Comparison of ENCODE assay signal across 21 cellular contexts in the genomic region with DNA sequence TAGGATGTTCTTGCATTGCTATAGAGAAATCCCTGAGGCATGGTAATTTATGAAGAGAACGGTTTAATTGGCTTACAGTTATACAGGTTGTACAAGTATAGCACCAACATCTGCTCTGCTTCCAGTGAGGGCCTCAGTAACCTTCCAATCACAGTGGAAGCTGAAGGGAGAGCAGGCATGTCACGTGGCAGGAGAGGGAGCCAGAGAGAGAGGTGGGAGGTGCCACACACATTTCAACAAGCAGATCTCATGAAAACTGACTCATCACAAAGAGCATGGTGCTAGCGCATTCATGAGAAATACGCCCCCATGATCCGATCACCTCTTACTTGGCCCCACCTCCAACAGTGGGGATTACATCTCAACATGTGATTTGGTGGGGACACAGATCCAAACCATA.
DNase-seq lines count a peak whose midpoint lies in the region; ATAC-seq and TF ChIP-seq lines count a peak whose summit lies in the region.
"Had no signal": no experiment of that assay in that cellular context is flagged by ENCODE, and none has a peak within 500 bp of the region (broad histone marks: within the 10 kb centered on the region; RNA-seq: fewer than 3 reads in every experiment).

No MANE protein-coding gene starts in this region.

- BruUV-seq in A673 (replicated peaks; lab: Mats Ljungman, UMichigan), result no TSS peak
- no TSS peak for BruUV-seq in HCT116 (replicated peaks; lab: Mats Ljungman, UMichigan)
- BruUV-seq in MCF 10A (replicated peaks; lab: Mats Ljungman, UMichigan), result no TSS peak

- H3K9me3 ChIP-seq in A673 (ENCODE audit: low read depth, low read length, poor library complexity, severe bottlenecking), result no peaks in the 10 kb centered on the region
- H3K9me3 ChIP-seq in HCT116 (ENCODE audit: control insufficient read depth in 1 of 2, insufficient read depth in 1 of 2, low read depth in 1 of 2, low read length in 2 of 2), result no peaks in the 10 kb centered on the region
- no peaks in the 10 kb centered on the region for H3K9me3 ChIP-seq in WERI-Rb-1 (ENCODE audit: severe bottlenecking)
- peaks cover under 1% of the 10 kb centered on the region; the same call in 1 of the 2 replicates for H3K9me3 ChIP-seq in MG63
- no peaks in the 10 kb centered on the region for H3K9me3 ChIP-seq in left lung
- H3K9me3 ChIP-seq: BLaER1, Caco-2 had no signal

- CTCF ChIA-PET in A673 (lab: Charles Lee), result no interaction called here
- CTCF ChIA-PET in HCT116 (lab: Charles Lee), result no interaction called here
- CTCF ChIA-PET in MCF 10A (lab: Yijun Ruan, JAX), result no interaction called here

- no peaks in the 10 kb centered on the region for H3K27me3 ChIP-seq in A673 (replicated peaks; ENCODE audit: insufficient read depth, low read depth, low read length, poor library complexity)
- no peaks in the 10 kb centered on the region for H3K27me3 ChIP-seq in HCT116 (ENCODE audit: insufficient read depth, low read length)
- no peaks in the 10 kb centered on the region for H3K27me3 ChIP-seq in WERI-Rb-1 (ENCODE audit: insufficient read depth, low read depth, severe bottlenecking)
- no peaks in the 10 kb centered on the region for H3K27me3 ChIP-seq in MG63
- no peaks in the 10 kb centered on the region for H3K27me3 ChIP-seq in left lung
- H3K27me3 ChIP-seq: BLaER1 had no signal

- POLR2A ChIA-PET in A673 (lab: Charles Lee; ENCODE audit: low non-redundant PET) (no interaction called here), HCT116 (lab: Charles Lee) (no interaction called here), MCF 10A (lab: Yijun Ruan, JAX) (no interaction called here)

- H3K9me2 ChIP-seq in HCT116 (ENCODE audit: insufficient read depth), result no peaks in the 10 kb centered on the region

- no peaks in the 10 kb centered on the region for H3K79me2 ChIP-seq in HCT116 (ENCODE audit: insufficient read depth, low read length)

- H3K36me3 Mint-ChIP-seq in MCF 10A (ENCODE audit: insufficient read depth, unreplicated experiment), result no peaks in the 10 kb centered on the region
- H3K36me3 Mint-ChIP-seq: CD4-positive, alpha-beta memory T cell had no signal

- RAD21 ChIA-PET in HCT116 (lab: Charles Lee; ENCODE audit: low non-redundant PET in 1 of 2, low total read pairs in 2 of 2, uncharacterized antibody in 2 of 2, unreplicated experiment in 2 of 2), result interaction anchor here in 1 of 2 experiments (0.6 kb wide), 1 partner anchor 481 kb away, joined by 4 read pairs; no protein-coding TSS in a partner anchor

- no peak for TF ChIP-seq POLR2A in HCT116 (IDR thresholded peaks at IDR 0.05; ENCODE audit: borderline replicate concordance, extremely low read depth, insufficient read depth, insufficient read length)

- H3K4me1 ChIP-seq in A673 (ENCODE audit: insufficient read depth, low read length, poor library complexity, severe bottlenecking) (no peaks in the 10 kb centered on the region), HCT116 (ENCODE audit: control insufficient read depth in 1 of 2, insufficient read depth in 2 of 2, low read length in 2 of 2) (0 out of 4 replicates have a peak, but pooled peaks cover 0 to 6% of the 10 kb centered on the region in 2 experiments), left lung (no peaks in the 10 kb centered on the region)
- H3K4me1 ChIP-seq: BLaER1 had no signal

- no peak overlapping the region for H3K27ac ChIP-seq in A673 (ENCODE audit: low read depth, low read length, poor library complexity, severe bottlenecking)
- no peak overlapping the region for H3K27ac ChIP-seq in HCT116 (ENCODE audit: low read depth, low read length)
- no peak overlapping the region for H3K27ac ChIP-seq in WERI-Rb-1
- no peak overlapping the region for H3K27ac ChIP-seq in left lung
- H3K27ac ChIP-seq: BLaER1 had no signal

- H3K9me3 Mint-ChIP-seq in MCF 10A (ENCODE audit: unreplicated experiment), result no peaks in the 10 kb centered on the region

- no peak overlapping the region for H3K4me3 Mint-ChIP-seq in MCF 10A (ENCODE audit: unreplicated experiment)
- H3K4me3 Mint-ChIP-seq: CD4-positive, alpha-beta memory T cell had no signal

- H3K27ac Mint-ChIP-seq in MCF 10A (ENCODE audit: low read depth, unreplicated experiment), result no peak overlapping the region
- H3K27ac Mint-ChIP-seq: CD4-positive, alpha-beta memory T cell had no signal

- H2AFZ ChIP-seq in HCT116 (ENCODE audit: low read depth, low read length, poor library complexity, severe bottlenecking), result peak overlapping the region; percentile 36

- H3K27me3 Mint-ChIP-seq in MCF 10A (ENCODE audit: insufficient read depth, unreplicated experiment), result no peaks in the 10 kb centered on the region

- no peaks in the 10 kb centered on the region for H4K20me1 ChIP-seq in HCT116 (ENCODE audit: insufficient read depth)
- H4K20me1 ChIP-seq: BLaER1 had no signal

- no peaks in the 10 kb centered on the region for H3K4me1 Mint-ChIP-seq in MCF 10A (ENCODE audit: insufficient read depth, unreplicated experiment)
- H3K4me1 Mint-ChIP-seq: CD4-positive, alpha-beta memory T cell had no signal

- TF ChIP-seq CTCF in A673 (conservative IDR thresholded peaks at IDR 0.05; ENCODE audit: low read depth, low read length) (peak; percentile 43), HCT116 (IDR thresholded peaks at IDR 0.05 in 2 of 3, conservative IDR thresholded peaks at IDR 0.05 in 1 of 3; ENCODE audit: borderline replicate concordance in 1 of 3, insufficient read depth in 1 of 3, low read depth in 2 of 3, low read length in 2 of 3) (no peak), WERI-Rb-1 (IDR thresholded peaks at IDR 0.05; ENCODE audit: low read depth, low read length) (peak; percentile 43; the same call in 1 of the 2 replicates), fibroblast of mammary gland (conservative IDR thresholded peaks at IDR 0.05; ENCODE audit: control insufficient read depth, insufficient read depth, low read depth, low read length) (no peak), MCF 10A (IDR thresholded peaks at IDR 0.05; ENCODE audit: unreplicated experiment) (no peak), left lung (IDR thresholded peaks at IDR 0.05) (no peak)

- no peak overlapping the region for H3K4me2 ChIP-seq in HCT116 (ENCODE audit: low read length)
- H3K4me2 ChIP-seq: BLaER1 had no signal

- H3K4me3 ChIP-seq in A673 (ENCODE audit: low read depth, low read length, poor library complexity, severe bottlenecking), result no peak overlapping the region
- no peak overlapping the region for H3K4me3 ChIP-seq in HCT116 (replicated peaks in 1 of 2; ENCODE audit: low read depth in 1 of 2, low read length in 2 of 2)
- H3K4me3 ChIP-seq in WERI-Rb-1 (ENCODE audit: low read depth, low read length), result no peak overlapping the region
- no peak overlapping the region for H3K4me3 ChIP-seq in fibroblast of mammary gland (ENCODE audit: control insufficient read depth, low read depth, low read length)
- no peak overlapping the region for H3K4me3 ChIP-seq in MG63
- H3K4me3 ChIP-seq in left lung, result no peak overlapping the region
- H3K4me3 ChIP-seq: BLaER1 had no signal

- DNase-seq in A673 (ENCODE audit: low spot score) (peak; percentile 42), HCT116 (ENCODE audit: low read depth, low spot score) (no peak), WERI-Rb-1 (peak; percentile 41), fibroblast of mammary gland (ENCODE audit: low read depth) (peak; percentile 8), MCF 10A (ENCODE audit: unreplicated experiment) (no peak), MG63 (no peak), left lung (no peak)
- DNase-seq in activated CD4-positive, CD25-positive, alpha-beta regulatory T cell (lab: John Stamatoyannopoulos, UW), result no peak
- DNase-seq: Caco-2; CD4-positive, alpha-beta memory T cell; DMS 273 treated with DMSO at 0.1 percent for 48 hours; DMS79 treated with DMSO at 0.1 percent for 48 hours; HCEC 1CT; Karpas-422; NCI-H1048; NCI-H1417 treated with DMSO at 0.1 percent for 48 hours; NCI-H187; NCI-H446; OCI-M1 had no signal

- ATAC-seq in HCT116, result peak; percentile 78
- no peak for ATAC-seq in left lung
- ATAC-seq: Right ventricle myocardium inferior had no signal

- no peak for TF ChIP-seq RAD21 in HCT116 (IDR thresholded peaks at IDR 0.05; ENCODE audit: low read depth)

- no peak overlapping the region for H3K9ac ChIP-seq in HCT116 (ENCODE audit: low read length)
- H3K9ac ChIP-seq: BLaER1 had no signal

- intact Hi-C loops in A673 (cut with micrococcal nuclease; ENCODE audit: unreplicated experiment) (no loop called here), HCT116 (cut with micrococcal nuclease) (loop anchor here (5.0 kb wide), 1 partner anchor 889 kb away; no protein-coding TSS in a partner anchor), MCF 10A (cut with micrococcal nuclease) (loop anchor here (5.0 kb wide), 2 partner anchors 539 to 836 kb away; no protein-coding TSS in a partner anchor), left lung (cut with DNase I) (no loop called here)

- H3K36me3 ChIP-seq in A673 (ENCODE audit: insufficient read depth, low read length, poor library complexity, severe bottlenecking) (no peaks in the 10 kb centered on the region), HCT116 (ENCODE audit: control insufficient read depth in 1 of 2, insufficient read depth in 2 of 2, low read length in 2 of 2) (no peaks in the 10 kb centered on the region), WERI-Rb-1 (no peaks in the 10 kb centered on the region), MG63 (no peaks in the 10 kb centered on the region), left lung (no peaks in the 10 kb centered on the region)
- H3K36me3 ChIP-seq: BLaER1 had no signal

TF ChIP-seq in HCT116, 20 proteins besides CTCF, POLR2A, EP300 and RAD21:
- TF ChIP-seq CBX3 (IDR thresholded peaks at IDR 0.05; ENCODE audit: low read depth) (0 out of 2 replicates have a peak, but pooled peaks have one; percentile 12), POLR2AphosphoS5 (IDR thresholded peaks at IDR 0.05; ENCODE audit: low read depth, low read length) (no peak), TCF7L2 (IDR thresholded peaks at IDR 0.05; ENCODE audit: borderline replicate concordance, extremely low read depth, insufficient read depth, insufficient read length) (no peak), SP1 (IDR thresholded peaks at IDR 0.05; ENCODE audit: low read depth) (no peak), FOSL1 (IDR thresholded peaks at IDR 0.05; ENCODE audit: low read depth) (no peak), SIN3A (IDR thresholded peaks at IDR 0.05; ENCODE audit: low read depth) (no peak)

Comparison
In these comparisons a context has a peak if more than half of its experiments do, and no peak if none do; other contexts are left out.
1. DNase-seq: peak in A673 (single experiment), WERI-Rb-1 (single experiment) and fibroblast of mammary gland (single experiment); none in HCT116 (single experiment), MCF 10A (single experiment), MG63 (single experiment), left lung (0 of 2) and activated CD4-positive, CD25-positive, alpha-beta regulatory T cell (0 of 4).
2. CTCF ChIP-seq: peak in A673 (single experiment) and WERI-Rb-1 (single experiment); none in HCT116 (0 of 3), fibroblast of mammary gland (single experiment), MCF 10A (single experiment) and left lung (0 of 2).
3. intact Hi-C loops: an anchor here in HCT116 (5.0 kb wide) and MCF 10A (5.0 kb wide); none called in A673 and left lung.